In genomic region chr2:319059-319600, GRCh38 we compare ENCODE assay signal across 19 cellular contexts. TPM values are rescaled to one million over a fixed set of nuclear protein-coding genes. Genes with fewer than 3 reads are reported as not detected.
DNase-seq lines count a peak whose midpoint lies in the region; ATAC-seq, FAIRE-seq and TF ChIP-seq lines count a peak whose summit lies in the region.
"Had no signal": no experiment of that assay in that cellular context is flagged by ENCODE, and none has a peak within 500 bp of the region (broad histone marks: within the 10 kb centered on the region; RNA-seq: fewer than 3 reads in every experiment).

No MANE protein-coding gene starts in this region.

- H2AFZ ChIP-seq in H9 (ENCODE audit: low read length) (no peak overlapping the region), K562 (ENCODE audit: low read depth, low read length) (no peak overlapping the region)

- no peak overlapping the region for H2BK15ac ChIP-seq in H9 (ENCODE audit: low read depth, low read length)

- no peaks in the 10 kb centered on the region for H3K79me2 ChIP-seq in H9 (ENCODE audit: insufficient read depth, low read length)
- H3K79me2 ChIP-seq in K562 (ENCODE audit: control insufficient read depth, insufficient read depth, low read length), result no peaks in the 10 kb centered on the region

- H4K91ac ChIP-seq in H9 (ENCODE audit: insufficient read length, low read depth, low read length), result no peak overlapping the region

- TF ChIP-seq RAD21 in K562 (CRISPR knock-in tag; conservative IDR thresholded peaks at IDR 0.05 in 1 of 2, IDR thresholded peaks at IDR 0.05 in 1 of 2), result no peak

- no peak for TF ChIP-seq POLR2A in K562 (conservative IDR thresholded peaks at IDR 0.05)

- H3K4me1 ChIP-seq in CD4-positive, CD25-positive, alpha-beta regulatory T cell (ENCODE audit: control insufficient read depth, insufficient read depth, low read length, poor library complexity, severe bottlenecking), result no peaks in the 10 kb centered on the region
- H3K4me1 ChIP-seq in H9 (ENCODE audit: insufficient read depth, low read length) (no peaks in the 10 kb centered on the region), K562 (replicated peaks in 1 of 2; ENCODE audit: control insufficient read depth in 2 of 2, insufficient read depth in 2 of 2, low read length in 2 of 2) (peaks cover 0 to 19% of the 10 kb centered on the region in 2 experiments; a peak in 1 of 5 replicates)
- H3K4me1 ChIP-seq: Caco-2, right lobe of liver had no signal

- H3K27me3 Mint-ChIP-seq in CD4-positive, CD25-positive, alpha-beta regulatory T cell, result peaks cover 5% of the 10 kb centered on the region
- H3K27me3 Mint-ChIP-seq in H9 (ENCODE audit: low read depth), result peaks cover 6% of the 10 kb centered on the region; the same call in 1 of the 2 replicates
- no peaks in the 10 kb centered on the region for H3K27me3 Mint-ChIP-seq in neural crest cell (ENCODE audit: low read depth)
- peaks cover 3% of the 10 kb centered on the region for H3K27me3 Mint-ChIP-seq in MCF 10A (ENCODE audit: insufficient read depth, unreplicated experiment)

- H3K27me3 ChIP-seq in CD4-positive, CD25-positive, alpha-beta regulatory T cell (ENCODE audit: control insufficient read depth, insufficient read depth, low read length), result no peaks in the 10 kb centered on the region
- no peaks in the 10 kb centered on the region for H3K27me3 ChIP-seq in H9 (ENCODE audit: insufficient read depth, low read length)
- peaks cover 17 to 55% of the 10 kb centered on the region in 2 experiments; a peak in 3 of 5 replicates for H3K27me3 ChIP-seq in K562 (ENCODE audit: control insufficient read depth in 2 of 2, insufficient read depth in 2 of 2, low read length in 2 of 2)
- H3K27me3 ChIP-seq: right lobe of liver had no signal

- peaks cover 0 to 1% (median 0%) of the 10 kb centered on the region in 7 donors for H3K9me3 Mint-ChIP-seq in CD4-positive, CD25-positive, alpha-beta regulatory T cell
- peaks cover 7% of the 10 kb centered on the region in 2 experiments; a peak in 3 of 5 replicates for H3K9me3 Mint-ChIP-seq in H9
- H3K9me3 Mint-ChIP-seq in neural crest cell, result peaks cover 1% of the 10 kb centered on the region
- H3K9me3 Mint-ChIP-seq in MCF 10A (ENCODE audit: unreplicated experiment), result peaks cover 9% of the 10 kb centered on the region

- POLR2A ChIA-PET in K562 (lab: Yijun Ruan, JAX) (no interaction called here), MCF 10A (lab: Yijun Ruan, JAX) (no interaction called here)

- TF ChIP-seq CTCF in H9 (conservative IDR thresholded peaks at IDR 0.05), result no peak
- TF ChIP-seq CTCF in K562 (IDR thresholded peaks at IDR 0.05 in 2 of 3, conservative IDR thresholded peaks at IDR 0.05 in 1 of 3; ENCODE audit: insufficient read depth in 2 of 3, low read depth in 1 of 3, low read length in 3 of 3), result no peak
- TF ChIP-seq CTCF in neural crest cell (conservative IDR thresholded peaks at IDR 0.05), result no peak
- TF ChIP-seq CTCF in MCF 10A (IDR thresholded peaks at IDR 0.05; ENCODE audit: unreplicated experiment), result no peak

- H3K23me2 ChIP-seq in H9 (ENCODE audit: insufficient read length, low read depth, low read length, poor library complexity, severe bottlenecking), result no peaks in the 10 kb centered on the region

- H4K8ac ChIP-seq in H9 (replicated peaks; ENCODE audit: insufficient read length, low read depth, low read length), result no peak overlapping the region

- H2BK20ac ChIP-seq in H9 (ENCODE audit: low read depth, low read length, poor library complexity, severe bottlenecking), result no peak overlapping the region

- H2BK120ac ChIP-seq in H9 (ENCODE audit: low read depth, low read length, poor library complexity, severe bottlenecking), result no peak overlapping the region

- no peak overlapping the region for H3K23ac ChIP-seq in H9 (ENCODE audit: insufficient read length, low read depth, low read length)

- no peak overlapping the region for H3K4me2 ChIP-seq in H9 (ENCODE audit: insufficient read depth, insufficient read length, low read length)
- H3K4me2 ChIP-seq in K562 (ENCODE audit: insufficient read depth, low read length), result no peak overlapping the region

- H3K27ac ChIP-seq in CD4-positive, CD25-positive, alpha-beta regulatory T cell (ENCODE audit: insufficient read depth, low read length, poor library complexity, severe bottlenecking), result no peak overlapping the region
- no peak overlapping the region for H3K27ac ChIP-seq in H9 (ENCODE audit: insufficient read length, low read depth, low read length)
- H3K27ac ChIP-seq in K562 (ENCODE audit: extremely low read depth, low read depth, low read length), result no peak overlapping the region
- H3K27ac ChIP-seq: right lobe of liver had no signal

- peak overlapping the region; percentile 19 for H3K18ac ChIP-seq in H9 (ENCODE audit: insufficient read length, low read depth, low read length)

- in situ Hi-C loops in K562 (cut with MboI), result no loop called here

- WGBS in H9 (ENCODE audit: extremely low coverage, insufficient read length, low lambda C conversion rate), result 100% methylated on average over 7 of the region's 34 CpGs
- 16% methylated on average over 5 of the region's 34 CpGs for WGBS in K562 (ENCODE audit: insufficient coverage, low coverage, missing lambda C conversion rate)

- no peak for DNase-seq in CD4-positive, CD25-positive, alpha-beta regulatory T cell
- DNase-seq in H9 (no peak), K562 (ENCODE audit: extremely low read depth in 1 of 4, low spot score in 3 of 4) (no peak), neural crest cell (ENCODE audit: low read depth, low spot score) (no peak), MCF 10A (ENCODE audit: unreplicated experiment) (no peak), AG08395 (ENCODE audit: low spot score) (no peak)
- DNase-seq: activated effector memory CD4-positive, alpha-beta T cell treated with anti-CD3 and anti-CD28 coated beads, Interleukin-2, amount 50 U/mL, for 16 hours; Caco-2; foreskin melanocyte; IMR-90; mucosa of descending colon; MV-4-11; NCI-H2081; NCI-H510A treated with DMSO at 0.1 percent for 48 hours; occipital lobe; right lobe of liver; SHP77; substantia nigra had no signal

- H4K20me1 ChIP-seq in H9 (ENCODE audit: control insufficient read depth, insufficient read depth, insufficient read length), result no peaks in the 10 kb centered on the region
- no peaks in the 10 kb centered on the region for H4K20me1 ChIP-seq in K562 (replicated peaks; ENCODE audit: control insufficient read depth, insufficient read depth, low read length)

- no peak overlapping the region for H3K56ac ChIP-seq in H9 (ENCODE audit: insufficient read length, low read depth, low read length)

- intact Hi-C loops in K562 (cut with micrococcal nuclease) (no loop called here), MCF 10A (cut with micrococcal nuclease) (no loop called here)

- CTCF ChIA-PET in K562 (lab: Yijun Ruan, JAX; ENCODE audit: low intra/inter-chr PET ratio), result no interaction called here
- CTCF ChIA-PET in MCF 10A (lab: Yijun Ruan, JAX), result interaction anchor here (0.7 kb wide), 1 partner anchor 52 kb away, joined by 3 read pairs; no protein-coding TSS in a partner anchor

- no peak overlapping the region for H3K4me3 Mint-ChIP-seq in CD4-positive, CD25-positive, alpha-beta regulatory T cell
- H3K4me3 Mint-ChIP-seq in H9 (no peak overlapping the region; a peak in 1 of 5 replicates), neural crest cell (no peak overlapping the region), MCF 10A (ENCODE audit: unreplicated experiment) (no peak overlapping the region)

- no peak overlapping the region for H4K5ac ChIP-seq in H9 (ENCODE audit: insufficient read length, low read depth, low read length)

- H3K36me3 ChIP-seq in CD4-positive, CD25-positive, alpha-beta regulatory T cell (ENCODE audit: control insufficient read depth, insufficient read depth, low read length), result no peaks in the 10 kb centered on the region
- H3K36me3 ChIP-seq in K562 (ENCODE audit: control insufficient read depth, insufficient read depth, low read length), result no peaks in the 10 kb centered on the region
- H3K36me3 ChIP-seq: right lobe of liver had no signal

- no TSS peak for BruUV-seq in K562 (replicated peaks; lab: Mats Ljungman, UMichigan)
- no TSS peak for BruUV-seq in MCF 10A (replicated peaks; lab: Mats Ljungman, UMichigan)

- no peak for FAIRE-seq in K562 (lab: Jason Lieb, UNC)

- H2AK5ac ChIP-seq in H9 (ENCODE audit: insufficient read length, low read length), result no peak overlapping the region

- no peak overlapping the region for H3K4ac ChIP-seq in H9 (ENCODE audit: low read depth, low read length)

- no peak overlapping the region for H2BK5ac ChIP-seq in H9 (ENCODE audit: insufficient read length, low read length)

- H3K9ac ChIP-seq in H9 (ENCODE audit: extremely low read depth, insufficient read length, low read length) (no peak overlapping the region), K562 (ENCODE audit: insufficient read depth in 1 of 2, low read depth in 2 of 2, low read length in 2 of 2) (no peak overlapping the region)

- H2BK12ac ChIP-seq in H9 (ENCODE audit: insufficient read length, low read depth, low read length), result no peak overlapping the region

- no peaks in the 10 kb centered on the region for H3K36me3 Mint-ChIP-seq in CD4-positive, CD25-positive, alpha-beta regulatory T cell
- H3K36me3 Mint-ChIP-seq in H9 (ENCODE audit: insufficient read depth in 1 of 3, low read depth in 3 of 3) (peaks cover 0 to 8% (median 6%) of the 10 kb centered on the region in 3 experiments; a peak in 5 of 7 replicates), neural crest cell (ENCODE audit: low read depth) (peaks cover 4% of the 10 kb centered on the region), MCF 10A (ENCODE audit: insufficient read depth, unreplicated experiment) (no peaks in the 10 kb centered on the region)

- H3T11ph ChIP-seq in H9 (ENCODE audit: low read length), result no peak overlapping the region

- no peaks in the 10 kb centered on the region for H3K79me1 ChIP-seq in H9 (ENCODE audit: insufficient read depth, low read depth, low read length, poor library complexity, severe bottlenecking)

- no peak for ATAC-seq in CD4-positive, CD25-positive, alpha-beta regulatory T cell (ENCODE audit: low read depth in 2 of 2)
- no peak for ATAC-seq in K562
- ATAC-seq in GM18873 (IDR thresholded peaks at IDR 0.05; ENCODE audit: low FRiP score, unreplicated experiment), result no peak
- ATAC-seq: mucosa of descending colon had no signal

- no peak overlapping the region for H3K4me3 ChIP-seq in CD4-positive, CD25-positive, alpha-beta regulatory T cell (ENCODE audit: low read depth, low read length)
- no peak overlapping the region for H3K4me3 ChIP-seq in K562
- H3K4me3 ChIP-seq: mucosa of descending colon, right lobe of liver had no signal

- peaks cover 0 to 12% (median 4%) of the 10 kb centered on the region in 4 donors for H3K4me1 Mint-ChIP-seq in CD4-positive, CD25-positive, alpha-beta regulatory T cell
- H3K4me1 Mint-ChIP-seq in H9 (peaks cover 12% of the 10 kb centered on the region in 2 experiments), neural crest cell (peaks cover 63% of the 10 kb centered on the region), MCF 10A (ENCODE audit: insufficient read depth, unreplicated experiment) (no peaks in the 10 kb centered on the region)

- H3K14ac ChIP-seq in H9 (ENCODE audit: insufficient read depth, low read length), result no peak overlapping the region; the same call in 1 of the 2 replicates

- TF ChIP-seq EP300 in K562 (IDR thresholded peaks at IDR 0.05; ENCODE audit: low read length), result no peak

- no peaks in the 10 kb centered on the region for H3K9me3 ChIP-seq in CD4-positive, CD25-positive, alpha-beta regulatory T cell (ENCODE audit: control insufficient read depth in 2 of 2, low read length in 2 of 2)
- H3K9me3 ChIP-seq in H9 (ENCODE audit: control insufficient read depth, low read depth, low read length), result no peaks in the 10 kb centered on the region
- no peaks in the 10 kb centered on the region for H3K9me3 ChIP-seq in K562 (replicated peaks; ENCODE audit: control insufficient read depth, insufficient read depth, low read depth, low read length)
- H3K9me3 ChIP-seq: Caco-2, mucosa of descending colon, right lobe of liver had no signal

- H3K27ac Mint-ChIP-seq in CD4-positive, CD25-positive, alpha-beta regulatory T cell, result peak overlapping the region in 2 of 3 donors; percentile 38 to 82
- H3K27ac Mint-ChIP-seq in H9 (peak overlapping the region in 2 of 3 experiments; percentile 69 to 87; a peak in 4 of 7 replicates), neural crest cell (ENCODE audit: unreplicated experiment) (peak overlapping the region; percentile 50), MCF 10A (ENCODE audit: low read depth, unreplicated experiment) (no peak overlapping the region)

- H3K9me1 ChIP-seq in K562 (ENCODE audit: control insufficient read depth, insufficient read depth, low read length), result no peaks in the 10 kb centered on the region

RNA-seq across cellular contexts. Expression of gene ALKAL2, which starts 31.2 kb away (rescaled TPM):
- not detected for total RNA-seq in CD4-positive, CD25-positive, alpha-beta regulatory T cell
- under 1 TPM in 1 of 4 donors, not detected in 3; 0.80 TPM for polyA plus RNA-seq in CD4-positive, CD25-positive, alpha-beta regulatory T cell
- total RNA-seq in H9 (2021) (0.48 and 0.68 TPM in 2 replicates), K562 (2014; rRNA removed) (not detected in 2 replicates), K562 (2014; rRNA removed; fragmentation: Illumina TruSeq; extraction: Trizol) (not detected in 2 replicates), K562 (2015; rRNA removed; fragmentation: Illumina TruSeq; extraction: Trizol) (not detected in 2 replicates), K562 (2021) (not detected in 2 replicates), neural crest cell (0.63 and 0.82 TPM in 2 replicates), MCF 10A (2022) (not detected in 2 replicates)
- not detected in 2 replicates for total RNA-seq in K562 (2011; cell fraction: chromatin; rRNA removed; ENCODE audit: low replicate concordance)
- not detected in 2 replicates for total RNA-seq in K562 (2011; cell fraction: nucleolus; rRNA removed)
- total RNA-seq in K562 (2011; cell fraction: nucleoplasm; rRNA removed), result not detected in 2 replicates
- polyA plus RNA-seq in K562 (2011; rRNA removed) (not detected in 2 replicates), K562 (2014; fragmentation: Illumina TruSeq; extraction: Trizol) (not detected in 2 replicates), K562 (2014; fragmentation: Nextera tagmentation; extraction: Ambion mirVana) (not detected), K562 (2014; rRNA removed) (not detected in 2 replicates)
- not detected in 2 replicates for polyA plus RNA-seq in K562 (2011; cell fraction: cytosol; rRNA removed)
- polyA plus RNA-seq in K562 (2011; cell fraction: nucleus; rRNA removed), result not detected in 2 replicates
- not detected in 2 replicates for polyA plus RNA-seq in K562 (2012)
- polyA minus RNA-seq in K562 (2011; rRNA and poly(A)+ RNA removed), result not detected in 2 replicates
- not detected in 2 replicates for polyA minus RNA-seq in K562 (2011; cell fraction: cytosol; rRNA and poly(A)+ RNA removed)
- 0.22 TPM in 1 of 2 replicates, not detected in the other for polyA minus RNA-seq in K562 (2011; cell fraction: nucleus; rRNA and poly(A)+ RNA removed)
- total RNA-seq: Caco-2, IMR-90 had no signal
- polyA plus RNA-seq: IMR-90 had no signal

RNA-seq across cellular contexts. Expression of gene ACP1, which starts 54.4 kb away (rescaled TPM):
- 77.2 TPM for total RNA-seq in CD4-positive, CD25-positive, alpha-beta regulatory T cell
- 100 to 1,000 TPM; 162 to 175 (median 167) TPM for polyA plus RNA-seq in CD4-positive, CD25-positive, alpha-beta regulatory T cell
- total RNA-seq in H9 (2021), result 135 and 143 TPM in 2 replicates
- total RNA-seq in K562 (2011; cell fraction: chromatin; rRNA removed; ENCODE audit: low replicate concordance), result 59.4 and 126 TPM in 2 replicates
- 43.5 and 61.5 TPM in 2 replicates for total RNA-seq in K562 (2011; cell fraction: nucleolus; rRNA removed)
- total RNA-seq in K562 (2011; cell fraction: nucleoplasm; rRNA removed), result 88.2 and 151 TPM in 2 replicates
- 148 and 153 TPM in 2 replicates for total RNA-seq in K562 (2014; rRNA removed)
- total RNA-seq in K562 (2014; rRNA removed; fragmentation: Illumina TruSeq; extraction: Trizol), result 161 and 172 TPM in 2 replicates
- 136 and 148 TPM in 2 replicates for total RNA-seq in K562 (2015; rRNA removed; fragmentation: Illumina TruSeq; extraction: Trizol)
- 135 and 139 TPM in 2 replicates for total RNA-seq in K562 (2021)
- 184 and 199 TPM in 2 replicates for polyA plus RNA-seq in K562 (2011; rRNA removed)
- 68.2 and 129 TPM in 2 replicates for polyA plus RNA-seq in K562 (2011; cell fraction: cytosol; rRNA removed)
- polyA plus RNA-seq in K562 (2011; cell fraction: nucleus; rRNA removed), result 136 and 174 TPM in 2 replicates
- polyA plus RNA-seq in K562 (2012), result 140 and 147 TPM in 2 replicates
- polyA plus RNA-seq in K562 (2014; fragmentation: Illumina TruSeq; extraction: Trizol), result 187 and 189 TPM in 2 replicates
- polyA plus RNA-seq in K562 (2014; fragmentation: Nextera tagmentation; extraction: Ambion mirVana), result 100 to 1,000 TPM; 450 to 493 TPM
- polyA plus RNA-seq in K562 (2014; rRNA removed), result 195 and 220 TPM in 2 replicates
- 138 and 151 TPM in 2 replicates for polyA minus RNA-seq in K562 (2011; rRNA and poly(A)+ RNA removed)
- 77.9 and 112 TPM in 2 replicates for polyA minus RNA-seq in K562 (2011; cell fraction: cytosol; rRNA and poly(A)+ RNA removed)
- 89.1 and 145 TPM in 2 replicates for polyA minus RNA-seq in K562 (2011; cell fraction: nucleus; rRNA and poly(A)+ RNA removed)
- total RNA-seq in neural crest cell, result 133 and 144 TPM in 2 replicates
- 132 and 135 TPM in 2 replicates for total RNA-seq in MCF 10A (2022)

RNA-seq across cellular contexts. Expression of gene SH3YL1, which starts 55.3 kb away (rescaled TPM):
- total RNA-seq in CD4-positive, CD25-positive, alpha-beta regulatory T cell, result 49.5 TPM
- polyA plus RNA-seq in CD4-positive, CD25-positive, alpha-beta regulatory T cell, result 10 to 100 TPM; 27.8 to 52.5 (median 39.4) TPM
- 25.3 and 26.5 TPM in 2 replicates for total RNA-seq in H9 (2021)
- 13.0 and 30.3 TPM in 2 replicates for total RNA-seq in K562 (2011; cell fraction: chromatin; rRNA removed; ENCODE audit: low replicate concordance)
- total RNA-seq in K562 (2011; cell fraction: nucleolus; rRNA removed), result 8.9 and 9.3 TPM in 2 replicates
- 15.4 and 22.9 TPM in 2 replicates for total RNA-seq in K562 (2011; cell fraction: nucleoplasm; rRNA removed)
- 4.0 and 5.5 TPM in 2 replicates for total RNA-seq in K562 (2014; rRNA removed)
- 5.1 and 5.3 TPM in 2 replicates for total RNA-seq in K562 (2014; rRNA removed; fragmentation: Illumina TruSeq; extraction: Trizol)
- 3.6 and 5.0 TPM in 2 replicates for total RNA-seq in K562 (2015; rRNA removed; fragmentation: Illumina TruSeq; extraction: Trizol)
- 4.0 and 5.5 TPM in 2 replicates for total RNA-seq in K562 (2021)
- polyA plus RNA-seq in K562 (2011; rRNA removed), result 7.8 and 8.6 TPM in 2 replicates
- polyA plus RNA-seq in K562 (2011; cell fraction: cytosol; rRNA removed), result 2.9 and 4.2 TPM in 2 replicates
- 20.2 and 23.5 TPM in 2 replicates for polyA plus RNA-seq in K562 (2011; cell fraction: nucleus; rRNA removed)
- polyA plus RNA-seq in K562 (2012), result 4.7 and 7.8 TPM in 2 replicates
- 4.6 and 4.7 TPM in 2 replicates for polyA plus RNA-seq in K562 (2014; fragmentation: Illumina TruSeq; extraction: Trizol)
- 1 to 10 TPM; 3.9 to 5.0 TPM for polyA plus RNA-seq in K562 (2014; fragmentation: Nextera tagmentation; extraction: Ambion mirVana)
- polyA plus RNA-seq in K562 (2014; rRNA removed), result 7.0 and 7.5 TPM in 2 replicates
- 9.5 and 11.5 TPM in 2 replicates for polyA minus RNA-seq in K562 (2011; rRNA and poly(A)+ RNA removed)
- polyA minus RNA-seq in K562 (2011; cell fraction: cytosol; rRNA and poly(A)+ RNA removed), result 1.6 and 3.5 TPM in 2 replicates
- 11.7 and 25.8 TPM in 2 replicates for polyA minus RNA-seq in K562 (2011; cell fraction: nucleus; rRNA and poly(A)+ RNA removed)
- 30.8 and 31.8 TPM in 2 replicates for total RNA-seq in neural crest cell
- total RNA-seq in MCF 10A (2022), result 39.1 and 47.4 TPM in 2 replicates
